Comparison of ENCODE assay signal across 2 cellular contexts in the genomic region with DNA sequence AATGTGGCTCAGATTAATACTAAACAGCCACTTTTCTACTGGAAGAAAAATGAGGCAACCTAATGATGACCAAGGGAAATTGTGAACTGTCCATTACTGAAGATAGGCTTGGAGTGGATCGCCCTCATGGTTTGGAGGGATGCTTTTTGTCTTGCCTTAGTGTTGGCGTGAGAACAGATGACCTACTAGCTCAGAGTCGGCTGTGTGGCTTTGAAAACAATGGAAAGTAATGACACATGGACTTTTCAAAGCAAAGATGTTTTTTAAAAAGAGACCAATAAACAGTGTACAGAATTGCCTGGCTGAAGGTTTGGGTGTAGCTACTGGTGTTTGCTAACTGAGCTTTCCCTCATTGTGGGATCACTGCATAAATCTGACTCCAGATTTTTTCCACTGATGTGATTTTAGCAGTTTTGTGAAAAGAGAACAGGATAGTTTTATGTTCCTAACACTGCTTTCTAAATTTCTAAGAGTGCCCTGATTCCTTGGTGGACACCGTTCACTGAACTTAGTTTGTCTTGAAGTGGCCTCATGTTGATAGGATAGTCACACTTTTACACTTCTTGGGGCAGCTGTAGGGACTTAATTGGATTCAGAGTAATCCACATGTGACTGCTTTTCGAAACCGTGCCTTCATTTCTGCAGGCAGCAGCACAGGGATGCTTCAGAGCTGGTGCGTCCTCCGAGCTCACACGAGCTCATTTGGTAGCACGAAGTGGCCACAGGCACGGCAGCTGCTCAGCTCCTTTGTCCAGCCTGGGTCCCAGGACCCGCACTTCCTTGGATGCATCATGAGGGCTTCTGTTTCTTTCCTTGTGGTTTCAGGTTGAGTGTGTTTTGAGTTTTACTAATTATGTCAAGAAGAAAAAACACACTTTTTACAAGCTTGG.
TF ChIP-seq lines count a peak whose summit lies in the region.

No MANE protein-coding gene starts in this region.

TF ChIP-seq in A549, 52 proteins besides CTCF, POLR2A, EP300 and RAD21:
- no peak for TF ChIP-seq FOSB (CRISPR knock-in tag; IDR thresholded peaks at IDR 0.05)
- no peak for TF ChIP-seq NPAS2 (CRISPR knock-in tag; IDR thresholded peaks at IDR 0.05; ENCODE audit: borderline replicate concordance)
- TF ChIP-seq HOXB5 (CRISPR knock-in tag; IDR thresholded peaks at IDR 0.05): no peak
- no peak for TF ChIP-seq RNF2 (IDR thresholded peaks at IDR 0.05; ENCODE audit: borderline replicate concordance, low read depth)
- TF ChIP-seq TFCP2L1 (CRISPR knock-in tag; IDR thresholded peaks at IDR 0.05): no peak
- TF ChIP-seq SMC3 (IDR thresholded peaks at IDR 0.05): no peak
- TF ChIP-seq FOSL2 (IDR thresholded peaks at IDR 0.05): no peak
- no peak for TF ChIP-seq FOSL2 (CRISPR knock-in tag; IDR thresholded peaks at IDR 0.05)
- no peak for TF ChIP-seq TP53 (CRISPR knock-in tag; IDR thresholded peaks at IDR 0.05)
- no peak for TF ChIP-seq ZSCAN20 (CRISPR knock-in tag; IDR thresholded peaks at IDR 0.05)
- no peak for TF ChIP-seq ZFP36 (IDR thresholded peaks at IDR 0.05; ENCODE audit: borderline replicate concordance, partially characterized antibody)
- TF ChIP-seq NFE2L2 (conservative IDR thresholded peaks at IDR 0.05; ENCODE audit: low read length): no peak
- TF ChIP-seq CEBPB (IDR thresholded peaks at IDR 0.05): no peak
- no peak for TF ChIP-seq CBX2 (IDR thresholded peaks at IDR 0.05; ENCODE audit: borderline replicate concordance, low read depth)
- no peak for TF ChIP-seq JUNB (IDR thresholded peaks at IDR 0.05)
- no peak for TF ChIP-seq ZC3H11A (IDR thresholded peaks at IDR 0.05)
- TF ChIP-seq, protein P1, sequence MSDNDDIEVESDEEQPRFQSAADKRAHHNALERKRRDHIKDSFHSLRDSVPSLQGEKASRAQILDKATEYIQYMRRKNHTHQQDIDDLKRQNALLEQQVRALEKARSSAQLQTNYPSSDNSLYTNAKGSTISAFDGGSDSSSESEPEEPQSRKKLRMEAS (IDR thresholded peaks at IDR 0.05): no peak
- no peak for TF ChIP-seq GATA3 (IDR thresholded peaks at IDR 0.05; ENCODE audit: borderline replicate concordance)
- TF ChIP-seq, protein P2, sequence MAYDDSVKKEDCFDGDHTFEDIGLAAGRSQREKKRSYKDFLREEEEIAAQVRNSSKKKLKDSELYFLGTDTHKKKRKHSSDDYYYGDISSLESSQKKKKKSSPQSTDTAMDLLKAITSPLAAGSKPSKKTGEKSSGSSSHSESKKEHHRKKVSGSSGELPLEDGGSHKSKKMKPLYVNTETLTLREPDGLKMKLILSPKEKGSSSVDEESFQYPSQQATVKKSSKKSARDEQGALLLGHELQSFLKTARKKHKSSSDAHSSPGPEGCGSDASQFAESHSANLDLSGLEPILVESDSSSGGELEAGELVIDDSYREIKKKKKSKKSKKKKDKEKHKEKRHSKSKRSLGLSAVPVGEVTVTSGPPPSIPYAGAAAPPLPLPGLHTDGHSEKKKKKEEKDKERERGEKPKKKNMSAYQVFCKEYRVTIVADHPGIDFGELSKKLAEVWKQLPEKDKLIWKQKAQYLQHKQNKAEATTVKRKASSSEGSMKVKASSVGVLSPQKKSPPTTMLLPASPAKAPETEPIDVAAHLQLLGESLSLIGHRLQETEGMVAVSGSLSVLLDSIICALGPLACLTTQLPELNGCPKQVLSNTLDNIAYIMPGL (CRISPR knock-in tag; IDR thresholded peaks at IDR 0.05; ENCODE audit: borderline replicate concordance): no peak
- no peak for TF ChIP-seq SREBF2 (IDR thresholded peaks at IDR 0.05)
- no peak for TF ChIP-seq FOXS1 (CRISPR knock-in tag; IDR thresholded peaks at IDR 0.05)
TF ChIP-seq in A549: peak in this region for 0.

TF ChIP-seq in IMR-90, 13 proteins besides CTCF, POLR2A, EP300 and RAD21:
- TF ChIP-seq MAFK (IDR thresholded peaks at IDR 0.05; ENCODE audit: low read depth, low read length) (no peak), FOS (IDR thresholded peaks at IDR 0.05; ENCODE audit: low read depth, low read length) (no peak), MXI1 (IDR thresholded peaks at IDR 0.05; ENCODE audit: borderline replicate concordance, low read depth, low read length) (no peak), SMC3 (IDR thresholded peaks at IDR 0.05; ENCODE audit: low read depth, low read length) (no peak), NFE2L2 (IDR thresholded peaks at IDR 0.05; ENCODE audit: low read depth, low read length) (no peak), CEBPB (IDR thresholded peaks at IDR 0.05; ENCODE audit: low read depth, low read length) (no peak), RCOR1 (IDR thresholded peaks at IDR 0.05; ENCODE audit: insufficient replicate concordance, low read length) (no peak), MAZ (IDR thresholded peaks at IDR 0.05; ENCODE audit: borderline replicate concordance, low read depth, low read length) (no peak), BHLHE40 (IDR thresholded peaks at IDR 0.05; ENCODE audit: low read depth, low read length) (no peak), CHD1 (IDR thresholded peaks at IDR 0.05; ENCODE audit: low read depth, low read length) (no peak)
- TF ChIP-seq, protein P3, sequence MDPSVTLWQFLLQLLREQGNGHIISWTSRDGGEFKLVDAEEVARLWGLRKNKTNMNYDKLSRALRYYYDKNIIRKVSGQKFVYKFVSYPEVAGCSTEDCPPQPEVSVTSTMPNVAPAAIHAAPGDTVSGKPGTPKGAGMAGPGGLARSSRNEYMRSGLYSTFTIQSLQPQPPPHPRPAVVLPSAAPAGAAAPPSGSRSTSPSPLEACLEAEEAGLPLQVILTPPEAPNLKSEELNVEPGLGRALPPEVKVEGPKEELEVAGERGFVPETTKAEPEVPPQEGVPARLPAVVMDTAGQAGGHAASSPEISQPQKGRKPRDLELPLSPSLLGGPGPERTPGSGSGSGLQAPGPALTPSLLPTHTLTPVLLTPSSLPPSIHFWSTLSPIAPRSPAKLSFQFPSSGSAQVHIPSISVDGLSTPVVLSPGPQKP (IDR thresholded peaks at IDR 0.05; ENCODE audit: borderline replicate concordance, low read depth, low read length): no peak
- TF ChIP-seq, protein P4, sequence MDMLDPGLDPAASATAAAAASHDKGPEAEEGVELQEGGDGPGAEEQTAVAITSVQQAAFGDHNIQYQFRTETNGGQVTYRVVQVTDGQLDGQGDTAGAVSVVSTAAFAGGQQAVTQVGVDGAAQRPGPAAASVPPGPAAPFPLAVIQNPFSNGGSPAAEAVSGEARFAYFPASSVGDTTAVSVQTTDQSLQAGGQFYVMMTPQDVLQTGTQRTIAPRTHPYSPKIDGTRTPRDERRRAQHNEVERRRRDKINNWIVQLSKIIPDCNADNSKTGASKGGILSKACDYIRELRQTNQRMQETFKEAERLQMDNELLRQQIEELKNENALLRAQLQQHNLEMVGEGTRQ (IDR thresholded peaks at IDR 0.05; ENCODE audit: low read depth, low read length): no peak
TF ChIP-seq in IMR-90: peak in this region for 0.
